Comparison of ENCODE assay signal across 16 cellular contexts in genomic region chr7:141698247-141699015, GRCh38. TPM values are rescaled to one million over a fixed set of nuclear protein-coding genes. Genes with fewer than 3 reads are reported as not detected.
DNase-seq lines count a peak whose midpoint lies in the region; ATAC-seq and TF ChIP-seq lines count a peak whose summit lies in the region.
"Had no signal": no experiment of that assay in that cellular context is flagged by ENCODE, and none has a peak within 500 bp of the region (broad histone marks: within the 10 kb centered on the region; RNA-seq: fewer than 3 reads in every experiment).

No MANE protein-coding gene starts in this region.

- peaks cover 59% of the 10 kb centered on the region for H4K20me1 ChIP-seq in BLaER1

- H3K27me3 Mint-ChIP-seq in glutamatergic neuron (ENCODE audit: unreplicated experiment): no peaks in the 10 kb centered on the region

- no peak overlapping the region for H3K27ac Mint-ChIP-seq in glutamatergic neuron (ENCODE audit: unreplicated experiment)
- H3K27ac Mint-ChIP-seq: activated naive CD4-positive, alpha-beta T cell treated with anti-CD3 and anti-CD28 coated beads, Interleukin-2, amount 10 ng/mL, durations not matched to agents 7 days and 5 days had no signal

- no peak for ATAC-seq in GM18873 (IDR thresholded peaks at IDR 0.05; ENCODE audit: low FRiP score, unreplicated experiment)
- ATAC-seq: Panc1 had no signal

- 0 out of 2 replicates have a peak, but pooled peaks cover 7% of the 10 kb centered on the region for H3K27me3 ChIP-seq in BLaER1
- no peaks in the 10 kb centered on the region for H3K27me3 ChIP-seq in transverse colon

- no peaks in the 10 kb centered on the region for H3K36me3 Mint-ChIP-seq in glutamatergic neuron (ENCODE audit: unreplicated experiment)

- peak overlapping the region; percentile 91 for H3K4me2 ChIP-seq in BLaER1

- TF ChIP-seq EP300 in transverse colon (IDR thresholded peaks at IDR 0.05; ENCODE audit: low read depth): no peak

- H3K9me3 ChIP-seq in BLaER1: no peaks in the 10 kb centered on the region
- no peaks in the 10 kb centered on the region for H3K9me3 ChIP-seq in transverse colon

- intact Hi-C loops in transverse colon (cut with DNase I; ENCODE audit: low total_unique reads): no loop called here

- peaks cover 24% of the 10 kb centered on the region for H3K4me1 Mint-ChIP-seq in glutamatergic neuron (ENCODE audit: low read depth, unreplicated experiment)

- no peak for TF ChIP-seq CTCF in GM20000 (IDR thresholded peaks at IDR 0.05; ENCODE audit: extremely low read depth, missing control alignments)
- TF ChIP-seq CTCF in glutamatergic neuron (IDR thresholded peaks at IDR 0.05; ENCODE audit: partially characterized antibody, unreplicated experiment): no peak
- no peak for TF ChIP-seq CTCF in transverse colon (IDR thresholded peaks at IDR 0.05)

- DNase-seq in GM20000 (ENCODE audit: low spot score): peak; percentile 26
- DNase-seq in RPMI8226: peak; percentile 75
- DNase-seq in glutamatergic neuron: no peak
- no peak for DNase-seq in middle frontal gyrus (ENCODE audit: extremely low spot score, low spot score)
- DNase-seq in stimulated activated naive CD4-positive, alpha-beta T cell treated with Interleukin-2 at 50 U/mL for 16 hours (lab: John Stamatoyannopoulos, UW): no peak
- no peak for DNase-seq in transverse colon
- DNase-seq: activated CD8-positive, alpha-beta memory T cell treated with anti-CD3 and anti-CD28 coated beads for 24 hours; activated naive CD4-positive, alpha-beta T cell treated with anti-CD3 and anti-CD28 coated beads, Interleukin-2, amount 10 ng/mL, durations not matched to agents 7 days and 5 days; NCI-H1417 treated with DMSO at 0.1 percent for 48 hours; T1000 had no signal

- H3K4me3 ChIP-seq in BLaER1 (no peak overlapping the region), transverse colon (no peak overlapping the region)

- H3K9ac ChIP-seq in BLaER1: no peak overlapping the region

- H3K4me3 Mint-ChIP-seq in glutamatergic neuron (ENCODE audit: unreplicated experiment): peak overlapping the region; percentile 32
- H3K4me3 Mint-ChIP-seq: activated naive CD4-positive, alpha-beta T cell treated with anti-CD3 and anti-CD28 coated beads, Interleukin-2, amount 10 ng/mL, durations not matched to agents 7 days and 5 days had no signal

- in situ Hi-C loops in transverse colon (cut with MboI; ENCODE audit: low pct_ligation_motif_present in 1 of 4, low pct_unique_long_range_greater_than_20kb in 1 of 4, low sequenced_read_pairs in 3 of 4): no loop called here

- H3K36me3 ChIP-seq in BLaER1 (no peaks in the 10 kb centered on the region), transverse colon (no peaks in the 10 kb centered on the region)

- H3K27ac ChIP-seq in BLaER1: no peak overlapping the region
- H3K27ac ChIP-seq in transverse colon: no peak overlapping the region
- H3K27ac ChIP-seq: C4-2B had no signal

- H3K9me3 Mint-ChIP-seq in glutamatergic neuron (ENCODE audit: unreplicated experiment): peaks cover 2% of the 10 kb centered on the region
- H3K9me3 Mint-ChIP-seq: activated naive CD4-positive, alpha-beta T cell treated with anti-CD3 and anti-CD28 coated beads, Interleukin-2, amount 10 ng/mL, durations not matched to agents 7 days and 5 days had no signal

- TF ChIP-seq POLR2A in transverse colon (IDR thresholded peaks at IDR 0.05): no peak

- H3K4me1 ChIP-seq in BLaER1 (peaks cover 62% of the 10 kb centered on the region), transverse colon (peaks cover 14 to 58% (median 44%) of the 10 kb centered on the region in 4 donors)

- WGBS in transverse colon (ENCODE audit: low coverage in 1 of 2), 2 donors: 50 to 85% methylated on average over 1 of the region's 1 CpG

RNA-seq across cellular contexts. Expression of gene DENND11, which starts 3.5 kb away (rescaled TPM):
- total RNA-seq in glutamatergic neuron (ENCODE audit: unreplicated experiment) (9.5 TPM), transverse colon (10 to 100 TPM; 13.1 to 43.8 (median 30.7) TPM)

RNA-seq across cellular contexts. Expression of gene WEE2, which starts 9.7 kb away (rescaled TPM):
- total RNA-seq in glutamatergic neuron (ENCODE audit: unreplicated experiment) (not detected), transverse colon (not detected)
- total RNA-seq: chondrocyte, fibroblast of lung had no signal

RNA-seq across cellular contexts. Expression of gene SSBP1, which starts 39.7 kb away (rescaled TPM):
- total RNA-seq in glutamatergic neuron (ENCODE audit: unreplicated experiment) (123 TPM), transverse colon (10 to 100 TPM; 12.9 to 83.8 (median 50.7) TPM)

Comparison
In these comparisons a context has a peak if more than half of its experiments do, and no peak if none do; other contexts are left out.
1. DNase-seq: peak in GM20000 (single experiment) and RPMI8226 (single experiment); none in glutamatergic neuron (single experiment), middle frontal gyrus (single experiment), stimulated activated naive CD4-positive, alpha-beta T cell treated with Interleukin-2 at 50 U/mL for 16 hours (single experiment) and transverse colon (single experiment).